In genomic region chr10:73096041-73096451, GRCh38 we compare ENCODE assay signal across 8 cellular contexts. TPM values are rescaled to one million over a fixed set of nuclear protein-coding genes. Genes with fewer than 3 reads are reported as not detected.
DNase-seq lines count a peak whose midpoint lies in the region; ATAC-seq and TF ChIP-seq lines count a peak whose summit lies in the region.

No MANE protein-coding gene starts in this region.

- peak overlapping the region; percentile 93 for H3K4me3 Mint-ChIP-seq in activated CD4-positive, alpha-beta T cell treated with anti-CD3 and anti-CD28 coated beads, Interleukin-2, amount 10 ng/mL, durations not matched to agents 24 days and 14 days

- peak overlapping the region; percentile 97 to 98 for H3K9ac ChIP-seq in liver (ENCODE audit: low read depth in 1 of 2, low read length in 2 of 2)

- H3K4me1 ChIP-seq in liver (ENCODE audit: control insufficient read depth in 4 of 4, insufficient read depth in 4 of 4, low read length in 3 of 4) = peaks cover 0 to 15% (median 4%) of the 10 kb centered on the region in 4 donors

- WGBS in liver = under 1% methylated on average over 29 of the region's 29 CpGs

- no peaks in the 10 kb centered on the region for H3K9me3 Mint-ChIP-seq in activated CD4-positive, alpha-beta T cell treated with anti-CD3 and anti-CD28 coated beads, Interleukin-2, amount 10 ng/mL, durations not matched to agents 24 days and 14 days

- no peaks in the 10 kb centered on the region for H3K27me3 ChIP-seq in liver (ENCODE audit: control insufficient read depth in 4 of 4, insufficient read depth in 4 of 4, low read length in 3 of 4)

- intact Hi-C loops in activated CD4-positive, alpha-beta T cell treated with anti-CD3 and anti-CD28 coated beads, Interleukin-2, amount 10 ng/mL, durations not matched to agents 24 days and 14 days (cut with micrococcal nuclease) = loop anchor here (1.0 to 10.0 kb wide), 6 partner anchors 14 to 316 kb away; partner anchors contain the start of genes ANXA7, ECD, FAM149B1 and NUDT13

- peak; percentile 36 for ATAC-seq in HG02571 (IDR thresholded peaks at IDR 0.05; ENCODE audit: unreplicated experiment)

- DNase-seq in GM12864 (ENCODE audit: low read depth) (peak; percentile 48), NCI-H2171 (lab: John Stamatoyannopoulos, UW) (peak; percentile 14), dedifferentiated amniotic fluid mesenchymal stem cell (ENCODE audit: extremely low spot score) (peak; percentile 56), NCI-H2029 (lab: John Stamatoyannopoulos, UW) (no peak)
- peak; percentile 93 for DNase-seq in activated CD4-positive, alpha-beta T cell treated with anti-CD3 and anti-CD28 coated beads, Interleukin-2, amount 10 ng/mL, durations not matched to agents 24 days and 14 days
- peak; percentile 45 to 69 (median 51) for DNase-seq in stimulated activated CD4-positive, alpha-beta T cell treated with anti-CD3 and anti-CD28 coated beads, TNF-alpha, amount 100 ng/mL, for 24 hours (ENCODE audit: low read depth in 3 of 3)

- H3K27me3 Mint-ChIP-seq in activated CD4-positive, alpha-beta T cell treated with anti-CD3 and anti-CD28 coated beads, Interleukin-2, amount 10 ng/mL, durations not matched to agents 24 days and 14 days = no peaks in the 10 kb centered on the region

- TF ChIP-seq RAD21 in liver (IDR thresholded peaks at IDR 0.05) = no peak

- peak overlapping the region; percentile 90 for H3K4me3 ChIP-seq in GM12864 (ENCODE audit: low read depth, low read length)
- peak overlapping the region; percentile 81 to 94 (median 82) for H3K4me3 ChIP-seq in liver (ENCODE audit: low read depth in 1 of 3, low read length in 3 of 3)

- peaks cover 25% of the 10 kb centered on the region for H3K36me3 Mint-ChIP-seq in activated CD4-positive, alpha-beta T cell treated with anti-CD3 and anti-CD28 coated beads, Interleukin-2, amount 10 ng/mL, durations not matched to agents 24 days and 14 days (ENCODE audit: low read depth)

- H3K36me3 ChIP-seq in liver (ENCODE audit: control insufficient read depth in 4 of 4, insufficient read depth in 3 of 4, low read depth in 1 of 4, low read length in 3 of 4) = peaks cover 0 to 2% (median 0%) of the 10 kb centered on the region in 4 donors

- no peaks in the 10 kb centered on the region for H3K9me3 ChIP-seq in liver (ENCODE audit: control insufficient read depth in 4 of 4, low read length in 3 of 4)

- TF ChIP-seq CTCF in GM12864 (IDR thresholded peaks at IDR 0.05; ENCODE audit: low read depth, low read length, missing control alignments) = no peak
- no peak for TF ChIP-seq CTCF in liver (IDR thresholded peaks at IDR 0.05; ENCODE audit: low read depth, low read length, missing input control)

- H3K27ac ChIP-seq in liver (ENCODE audit: low read depth in 1 of 2, low read length in 2 of 2) = peak overlapping the region; percentile 98 to 100

- peak overlapping the region; percentile 99 for H3K27ac Mint-ChIP-seq in activated CD4-positive, alpha-beta T cell treated with anti-CD3 and anti-CD28 coated beads, Interleukin-2, amount 10 ng/mL, durations not matched to agents 24 days and 14 days

- peaks cover 33% of the 10 kb centered on the region for H3K4me1 Mint-ChIP-seq in activated CD4-positive, alpha-beta T cell treated with anti-CD3 and anti-CD28 coated beads, Interleukin-2, amount 10 ng/mL, durations not matched to agents 24 days and 14 days

TF ChIP-seq in liver, 16 proteins besides CTCF, POLR2A, EP300 and RAD21:
- TF ChIP-seq FOXA1 (IDR thresholded peaks at IDR 0.05) = no peak
- no peak for TF ChIP-seq HNF4A (conservative IDR thresholded peaks at IDR 0.05)
- no peak for TF ChIP-seq ZBTB33 (IDR thresholded peaks at IDR 0.05)
- no peak for TF ChIP-seq GABPA (IDR thresholded peaks at IDR 0.05 in 1 of 2, conservative IDR thresholded peaks at IDR 0.05 in 1 of 2)
- TF ChIP-seq FOXA2 (IDR thresholded peaks at IDR 0.05) = no peak
- TF ChIP-seq, protein P1, sequence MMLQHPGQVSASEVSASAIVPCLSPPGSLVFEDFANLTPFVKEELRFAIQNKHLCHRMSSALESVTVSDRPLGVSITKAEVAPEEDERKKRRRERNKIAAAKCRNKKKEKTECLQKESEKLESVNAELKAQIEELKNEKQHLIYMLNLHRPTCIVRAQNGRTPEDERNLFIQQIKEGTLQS (IDR thresholded peaks at IDR 0.05) = no peak
- TF ChIP-seq JUND (IDR thresholded peaks at IDR 0.05) = no peak
- no peak for TF ChIP-seq NR2F2 (IDR thresholded peaks at IDR 0.05)
- no peak for TF ChIP-seq EGR1 (IDR thresholded peaks at IDR 0.05; ENCODE audit: low read depth in 2 of 2)
- TF ChIP-seq YY1 (IDR thresholded peaks at IDR 0.05) = peak; percentile 3
- TF ChIP-seq MAX (IDR thresholded peaks at IDR 0.05) = peak; percentile 8
- no peak for TF ChIP-seq SP1 (IDR thresholded peaks at IDR 0.05)
- TF ChIP-seq HNF4G (IDR thresholded peaks at IDR 0.05) = no peak
- no peak for TF ChIP-seq RXRA (IDR thresholded peaks at IDR 0.05)
- TF ChIP-seq REST (IDR thresholded peaks at IDR 0.05) = no peak
- TF ChIP-seq TAF1 (conservative IDR thresholded peaks at IDR 0.05) = no peak
TF ChIP-seq in liver: peak in this region for 2.

RNA-seq across cellular contexts. Expression of gene P4HA1, which starts 0.6 kb away (rescaled TPM):
- total RNA-seq in activated CD4-positive, alpha-beta T cell treated with anti-CD3 and anti-CD28 coated beads, Interleukin-2, amount 10 ng/mL, durations not matched to agents 24 days and 14 days = 69.4 and 71.1 TPM in 2 replicates
- 10 to 100 TPM; 26.3 to 63.7 TPM for total RNA-seq in liver
- polyA plus RNA-seq in liver = 10 to 100 TPM in 1 of 2 donors, 1 to 10 TPM in 1; 6.1 to 21.1 TPM

RNA-seq across cellular contexts. Expression of gene NUDT13, which starts 14.2 kb away (rescaled TPM):
- total RNA-seq in activated CD4-positive, alpha-beta T cell treated with anti-CD3 and anti-CD28 coated beads, Interleukin-2, amount 10 ng/mL, durations not matched to agents 24 days and 14 days = 0.80 and 0.91 TPM in 2 replicates
- 1 to 10 TPM; 1.4 to 4.0 TPM for total RNA-seq in liver
- 1 to 10 TPM in 1 of 2 donors, under 1 TPM in 1; 0.60 to 3.5 TPM for polyA plus RNA-seq in liver
